Comparison of ENCODE assay signal across 1 cellular context in genomic region chr17:64025732-64026294, GRCh38.
A peak's percentile ranks its signal among the peaks of the same experiment; 100 is the strongest.
TF ChIP-seq lines count a peak whose summit lies in the region.

No MANE protein-coding gene starts in this region.

TF ChIP-seq in K562, 482 proteins besides CTCF, POLR2A, EP300 and RAD21 (continued from another document and continues in another):
- TF ChIP-seq ZNF639 (CRISPR knock-in tag; conservative IDR thresholded peaks at IDR 0.05 in 1 of 2, IDR thresholded peaks at IDR 0.05 in 1 of 2) (0 out of 4 replicates have a peak, but pooled peaks of 1 of the 2 experiments have one; percentile 43), NCOA4 (IDR thresholded peaks at IDR 0.05; ENCODE audit: partially characterized antibody) (no peak), BRF2 (IDR thresholded peaks at IDR 0.05; ENCODE audit: borderline replicate concordance, insufficient read depth, insufficient read length) (no peak), GABPB2 (CRISPR knock-in tag; conservative IDR thresholded peaks at IDR 0.05) (no peak), SRF (CRISPR knock-in tag; IDR thresholded peaks at IDR 0.05) (no peak), CAMTA2 (CRISPR knock-in tag; conservative IDR thresholded peaks at IDR 0.05) (no peak), POLR3G (IDR thresholded peaks at IDR 0.05; ENCODE audit: extremely low read depth, insufficient read length, insufficient replicate concordance) (no peak), JUNB (CRISPR knock-in tag; conservative IDR thresholded peaks at IDR 0.05) (no peak), ZNF239 (CRISPR knock-in tag; IDR thresholded peaks at IDR 0.05) (no peak), XRCC5 (IDR thresholded peaks at IDR 0.05; ENCODE audit: low read depth, low read length) (peak; percentile 71; the same call in 1 of the 2 replicates), SNIP1 (IDR thresholded peaks at IDR 0.05; ENCODE audit: low read depth) (no peak), ATF3 (IDR thresholded peaks at IDR 0.05) (peak; percentile 11; the same call in 1 of the 2 replicates), ATF3 (CRISPR knock-in tag; conservative IDR thresholded peaks at IDR 0.05) (no peak), HNRNPK (IDR thresholded peaks at IDR 0.05; ENCODE audit: low read depth, low read length, poor library complexity, severe bottlenecking) (no peak), GATAD2A (IDR thresholded peaks at IDR 0.05) (0 out of 2 replicates have a peak, but pooled peaks have one; percentile 39), JUND (IDR thresholded peaks at IDR 0.05; ENCODE audit: borderline replicate concordance, low read depth, low read length) (peak; percentile 54; the same call in 1 of the 2 replicates), JUND (tag; IDR thresholded peaks at IDR 0.05; ENCODE audit: borderline replicate concordance, low read depth, low read length) (peak; percentile 40; the same call in 1 of the 3 replicates), SIN3A (IDR thresholded peaks at IDR 0.05; ENCODE audit: borderline replicate concordance in 2 of 2, control insufficient read depth in 1 of 2, low read depth in 2 of 2, low read length in 2 of 2) (no peak), RREB1 (CRISPR knock-in tag; IDR thresholded peaks at IDR 0.05) (no peak; the same call in 1 of the 2 replicates), ZBTB7A (IDR thresholded peaks at IDR 0.05; ENCODE audit: borderline replicate concordance, control insufficient read depth, low read depth, low read length) (peak; percentile 94), CTBP1 (IDR thresholded peaks at IDR 0.05; ENCODE audit: borderline replicate concordance) (peak; percentile 90), SAFB2 (IDR thresholded peaks at IDR 0.05; ENCODE audit: borderline replicate concordance, low read depth, low read length, severe bottlenecking) (no peak), MCM2 (IDR thresholded peaks at IDR 0.05; ENCODE audit: low read depth) (no peak), ZNF444 (CRISPR knock-in tag; IDR thresholded peaks at IDR 0.05) (no peak), SLC30A9 (CRISPR knock-in tag; IDR thresholded peaks at IDR 0.05) (no peak), ZNF609 (CRISPR knock-in tag; IDR thresholded peaks at IDR 0.05; ENCODE audit: borderline replicate concordance) (no peak), ZEB2 (IDR thresholded peaks at IDR 0.05) (peak; percentile 67; the same call in 1 of the 2 replicates), HNRNPLL (IDR thresholded peaks at IDR 0.05; ENCODE audit: low read depth, low read length, poor library complexity, severe bottlenecking) (peak; percentile 77), TARDBP (IDR thresholded peaks at IDR 0.05) (no peak), ZNF41 (CRISPR knock-in tag; conservative IDR thresholded peaks at IDR 0.05) (no peak), ZBTB11 (CRISPR knock-in tag; IDR thresholded peaks at IDR 0.05) (no peak), ZFP36 (IDR thresholded peaks at IDR 0.05; ENCODE audit: low read depth, low read length, partially characterized antibody) (no peak), FIP1L1 (IDR thresholded peaks at IDR 0.05; ENCODE audit: low read depth, low read length, poor library complexity, severe bottlenecking) (no peak), CREB1 (IDR thresholded peaks at IDR 0.05) (peak; percentile 23; the same call in 1 of the 2 replicates), CREB1 (CRISPR knock-in tag; IDR thresholded peaks at IDR 0.05) (peak; percentile 63; the same call in 1 of the 2 replicates), FOXP4 (CRISPR knock-in tag; IDR thresholded peaks at IDR 0.05; ENCODE audit: borderline replicate concordance) (no peak), PPARD (CRISPR knock-in tag; IDR thresholded peaks at IDR 0.05) (no peak; the same call in 1 of the 2 replicates), NR2C2 (CRISPR knock-in tag; IDR thresholded peaks at IDR 0.05) (no peak), NR2C2 (tag; IDR thresholded peaks at IDR 0.05) (no peak), ZNF668 (CRISPR knock-in tag; IDR thresholded peaks at IDR 0.05) (no peak)
